In genomic region chr17:74274703-74275340, GRCh38 we compare ENCODE assay signal across 14 cellular contexts. TPM values are rescaled to one million over a fixed set of nuclear protein-coding genes. Genes with fewer than 3 reads are reported as not detected.
A peak's percentile ranks its signal among the peaks of the same experiment; 100 is the strongest.
DNase-seq lines count a peak whose midpoint lies in the region; ATAC-seq and TF ChIP-seq lines count a peak whose summit lies in the region.
"Had no signal": no experiment of that assay in that cellular context is flagged by ENCODE, and none has a peak within 500 bp of the region (broad histone marks: within the 10 kb centered on the region; RNA-seq: fewer than 3 reads in every experiment).

No MANE protein-coding gene starts in this region.

- no peaks in the 10 kb centered on the region for H3K27me3 ChIP-seq in ascending aorta

- peaks cover 4% of the 10 kb centered on the region for H3K4me1 ChIP-seq in mucosa of descending colon (ENCODE audit: low read depth)
- H3K4me1 ChIP-seq in ascending aorta: no peaks in the 10 kb centered on the region

- H3K27ac ChIP-seq in ascending aorta: no peak overlapping the region

- peak overlapping the region; percentile 31 for H3K27ac Mint-ChIP-seq in T-helper 1 cell treated with Interleukin-12 subunit alpha and Interleukin-12 subunit beta and Interleukin-4 antibody, amounts not matched to agents 30 μg/mL and 1 μg/mL, for 36 hours
- H3K27ac Mint-ChIP-seq: HFFc6 had no signal

- TF ChIP-seq POLR2A in NB4 (IDR thresholded peaks at IDR 0.05; ENCODE audit: extremely low read depth, insufficient read length): no peak

- H3K36me3 Mint-ChIP-seq in T-helper 1 cell treated with Interleukin-12 subunit alpha and Interleukin-12 subunit beta and Interleukin-4 antibody, amounts not matched to agents 30 μg/mL and 1 μg/mL, for 36 hours (ENCODE audit: low read depth): peaks cover 1% of the 10 kb centered on the region

- intact Hi-C loops in mucosa of descending colon (cut with DNase I, micrococcal nuclease): no loop called here
- intact Hi-C loops in Right ventricle myocardium superior (cut with DNase I): no loop called here
- intact Hi-C loops in ascending aorta (cut with DNase I): no loop called here

- no peaks in the 10 kb centered on the region for H3K9me3 Mint-ChIP-seq in T-helper 1 cell treated with Interleukin-12 subunit alpha and Interleukin-12 subunit beta and Interleukin-4 antibody, amounts not matched to agents 30 μg/mL and 1 μg/mL, for 36 hours

- H3K36me3 ChIP-seq in mucosa of descending colon (ENCODE audit: low read depth) (no peaks in the 10 kb centered on the region), ascending aorta (no peaks in the 10 kb centered on the region)

- H3K9me3 ChIP-seq in mucosa of descending colon: no peaks in the 10 kb centered on the region
- no peaks in the 10 kb centered on the region for H3K9me3 ChIP-seq in ascending aorta

- H3K4me3 ChIP-seq in NB4 (ENCODE audit: low read depth, low read length) (no peak overlapping the region), mucosa of descending colon (no peak overlapping the region), ascending aorta (no peak overlapping the region)

- no peak for TF ChIP-seq CTCF in NB4 (IDR thresholded peaks at IDR 0.05; ENCODE audit: low read depth, low read length)
- no peak for TF ChIP-seq CTCF in mucosa of descending colon (IDR thresholded peaks at IDR 0.05)
- TF ChIP-seq CTCF in ascending aorta (IDR thresholded peaks at IDR 0.05): no peak

- peaks cover 24% of the 10 kb centered on the region for H3K4me1 Mint-ChIP-seq in T-helper 1 cell treated with Interleukin-12 subunit alpha and Interleukin-12 subunit beta and Interleukin-4 antibody, amounts not matched to agents 30 μg/mL and 1 μg/mL, for 36 hours (ENCODE audit: low read depth)

- ATAC-seq in mucosa of descending colon: peak; percentile 72
- no peak for ATAC-seq in Right ventricle myocardium superior (ENCODE audit: poor library complexity)
- no peak for ATAC-seq in HG03342 (IDR thresholded peaks at IDR 0.05; ENCODE audit: unreplicated experiment)

- H3K27me3 Mint-ChIP-seq in T-helper 1 cell treated with Interleukin-12 subunit alpha and Interleukin-12 subunit beta and Interleukin-4 antibody, amounts not matched to agents 30 μg/mL and 1 μg/mL, for 36 hours (ENCODE audit: low read depth): peaks cover 22% of the 10 kb centered on the region

- DNase-seq in NCI-H2171 treated with DMSO at 0.1 percent for 48 hours (lab: John Stamatoyannopoulos, UW) (peak; percentile 41), NCI-H2171 (lab: John Stamatoyannopoulos, UW) (no peak), NB4 (ENCODE audit: low read depth) (peak; percentile 63), mucosa of descending colon (peak in 1 of 3 donors; percentile 15), Right ventricle myocardium superior (no peak), ascending aorta (ENCODE audit: low spot score in 2 of 2) (no peak)
- DNase-seq: 8988T, HFFc6, NCI-H1048 had no signal

- peak overlapping the region; percentile 7 for H3K4me3 Mint-ChIP-seq in T-helper 1 cell treated with Interleukin-12 subunit alpha and Interleukin-12 subunit beta and Interleukin-4 antibody, amounts not matched to agents 30 μg/mL and 1 μg/mL, for 36 hours
- H3K4me3 Mint-ChIP-seq: HFFc6 had no signal

RNA-seq across cellular contexts. Expression of gene DNAI2, which starts 0.8 kb away (rescaled TPM):
- total RNA-seq in mucosa of descending colon (not detected), Right ventricle myocardium superior (not detected), ascending aorta (not detected)
- total RNA-seq: cardiac septum, HFFc6, kidney epithelial cell, osteocyte had no signal

RNA-seq across cellular contexts. Expression of gene KIF19, which starts 51.2 kb away (rescaled TPM):
- total RNA-seq in mucosa of descending colon (1 to 10 TPM in 2 of 3 donors, under 1 TPM in 1; 0.73 to 7.4 (median 2.4) TPM), Right ventricle myocardium superior (0.22 TPM), ascending aorta (11.7 TPM)
- total RNA-seq: HFFc6, kidney epithelial cell, osteocyte had no signal

Comparison
In these comparisons a context has a peak if more than half of its experiments do, and no peak if none do; other contexts are left out.
1. DNase-seq: peak in NCI-H2171 treated with DMSO at 0.1 percent for 48 hours (single experiment) and NB4 (single experiment); none in NCI-H2171 (single experiment), Right ventricle myocardium superior (single experiment) and ascending aorta (0 of 2).